30 cellular contexts compared by ENCODE assay signal in genomic region chr7:112763996-112764395, GRCh38.
"Had no signal": no experiment of that assay in that cellular context is flagged by ENCODE, and none has a peak within 500 bp of the region (broad histone marks: within the 10 kb centered on the region; RNA-seq: fewer than 3 reads in every experiment).

No MANE protein-coding gene starts in this region.

- H3K4me3 Mint-ChIP-seq: activated CD4-positive, alpha-beta memory T cell treated with anti-CD3 and anti-CD28 coated beads for 36 hours; endodermal cell; nephron progenitor cell; stimulated activated naive CD8-positive, alpha-beta T cell treated with anti-CD3 and anti-CD28 coated beads, Interleukin-15, Interleukin-2, amounts not matched to agents 100 ng/mL and 50 ng/mL, for 24 hours; T-cell had no signal

- H3K27ac ChIP-seq: adrenal gland, body of pancreas, coronary artery, esophagus muscularis mucosa, left ventricle myocardium inferior, neutrophil, ovary, right lobe of liver, thoracic aorta, VCaP had no signal

- DNase-seq: activated CD4-positive, alpha-beta memory T cell treated with anti-CD3 and anti-CD28 coated beads for 36 hours; activated CD4-positive, alpha-beta T cell treated with anti-CD3 and anti-CD28 coated beads for 48 hours; activated naive CD4-positive, alpha-beta T cell; activated T-cell treated with anti-CD3 and anti-CD28 coated beads, Interleukin-2, amount 50 U/mL, for 48 hours; adrenal gland; aorta; body of pancreas; cerebellar nuclear complex; endodermal cell; foreskin melanocyte; glutamatergic neuron; islet precursor cell; left ventricle myocardium inferior; mesendoderm; nephron progenitor cell; ovary; right lobe of liver; stimulated activated CD4-positive, alpha-beta T cell treated with anti-CD3 and anti-CD28 coated beads, Interleukin-2, amount 100 ng/mL, for 48 hours; T-cell; trophoblast cell had no signal

- H3K27me3 ChIP-seq: adrenal gland, body of pancreas, esophagus muscularis mucosa, neutrophil, ovary, right lobe of liver had no signal

- H3K4me3 ChIP-seq: adrenal gland, body of pancreas, coronary artery, esophagus muscularis mucosa, left ventricle myocardium inferior, lung, ovary, right lobe of liver, thoracic aorta had no signal

- H3K9me3 Mint-ChIP-seq: activated CD4-positive, alpha-beta memory T cell treated with anti-CD3 and anti-CD28 coated beads for 36 hours; activated naive CD4-positive, alpha-beta T cell treated with anti-CD3 and anti-CD28 coated beads, Interleukin-2, amount 50 U/mL, for 72 hours; endodermal cell; nephron progenitor cell; stimulated activated naive CD8-positive, alpha-beta T cell treated with anti-CD3 and anti-CD28 coated beads, Interleukin-15, Interleukin-2, amounts not matched to agents 100 ng/mL and 50 ng/mL, for 24 hours; T-cell had no signal

- H3K9me3 ChIP-seq: adrenal gland, body of pancreas, esophagus muscularis mucosa, left ventricle myocardium inferior, neutrophil, ovary, right lobe of liver, thoracic aorta had no signal

- H3K27ac Mint-ChIP-seq: activated CD4-positive, alpha-beta memory T cell treated with anti-CD3 and anti-CD28 coated beads for 36 hours; activated naive CD4-positive, alpha-beta T cell treated with anti-CD3 and anti-CD28 coated beads, Interleukin-2, amount 50 U/mL, for 72 hours; endodermal cell; nephron progenitor cell; progenitor cell of endocrine pancreas; stimulated activated naive CD8-positive, alpha-beta T cell treated with anti-CD3 and anti-CD28 coated beads, Interleukin-15, Interleukin-2, amounts not matched to agents 100 ng/mL and 50 ng/mL, for 24 hours had no signal

- H3K4me1 ChIP-seq: adrenal gland, body of pancreas, esophagus muscularis mucosa, right lobe of liver had no signal

- ATAC-seq: activated CD4-positive, CD25-positive, alpha-beta regulatory T cell treated with anti-CD3 and anti-CD28 coated beads, Interleukin-2, amount 50 U/mL, for 24 hours; activated naive CD4-positive, alpha-beta T cell treated with anti-CD3 and anti-CD28 coated beads, Interleukin-2, amount 50 U/mL, for 72 hours; body of pancreas; right lobe of liver; T-cell had no signal

- H3K36me3 ChIP-seq: adrenal gland, ovary, thoracic aorta had no signal

- H3K4me1 Mint-ChIP-seq: endodermal cell, nephron progenitor cell had no signal

- H3K27me3 Mint-ChIP-seq: activated CD4-positive, alpha-beta memory T cell treated with anti-CD3 and anti-CD28 coated beads for 36 hours; progenitor cell of endocrine pancreas; stimulated activated naive CD8-positive, alpha-beta T cell treated with anti-CD3 and anti-CD28 coated beads, Interleukin-15, Interleukin-2, amounts not matched to agents 100 ng/mL and 50 ng/mL, for 24 hours; T-cell had no signal
